Comparison of ENCODE assay signal across 10 cellular contexts in genomic region chrX:20374866-20375530, GRCh38.
DNase-seq lines count a peak whose midpoint lies in the region; ATAC-seq and TF ChIP-seq lines count a peak whose summit lies in the region.
"Had no signal": no experiment of that assay in that cellular context is flagged by ENCODE, and none has a peak within 500 bp of the region (broad histone marks: within the 10 kb centered on the region; RNA-seq: fewer than 3 reads in every experiment).

No MANE protein-coding gene starts in this region.

- ATAC-seq in HG02759 (IDR thresholded peaks at IDR 0.05; ENCODE audit: unreplicated experiment): no peak

- peaks cover 0 to 11% of the 10 kb centered on the region in 2 donors for H3K4me1 ChIP-seq in muscle layer of duodenum (ENCODE audit: control insufficient read depth in 1 of 2, insufficient read depth in 2 of 2, low read length in 2 of 2)

- H3K27ac Mint-ChIP-seq in activated naive CD8-positive, alpha-beta T cell treated with anti-CD3 and anti-CD28 coated beads for 36 hours: peak overlapping the region; percentile 65
- no peak overlapping the region for H3K27ac Mint-ChIP-seq in nephron progenitor cell

- no peak for TF ChIP-seq CTCF in nephron progenitor cell (IDR thresholded peaks at IDR 0.05)

- no peak overlapping the region for H3K4me3 ChIP-seq in muscle layer of duodenum (ENCODE audit: low read depth in 1 of 2, low read length in 2 of 2)

- no peaks in the 10 kb centered on the region for H3K9me3 Mint-ChIP-seq in activated naive CD8-positive, alpha-beta T cell treated with anti-CD3 and anti-CD28 coated beads for 36 hours
- peaks cover 51% of the 10 kb centered on the region for H3K9me3 Mint-ChIP-seq in nephron progenitor cell

- DNase-seq in ELR (ENCODE audit: low read depth): peak; percentile 23
- peak; percentile 89 for DNase-seq in MV-4-11 (lab: John Stamatoyannopoulos, UW)
- no peak for DNase-seq in activated naive CD8-positive, alpha-beta T cell treated with anti-CD3 and anti-CD28 coated beads for 36 hours
- no peak for DNase-seq in nephron progenitor cell
- no peak for DNase-seq in cortex of kidney (lab: John Stamatoyannopoulos, UW)
- DNase-seq in putamen (ENCODE audit: low spot score): no peak
- DNase-seq: NCI-H2171 treated with DMSO at 0.1 percent for 48 hours, WERI-Rb-1 had no signal

- H3K27me3 Mint-ChIP-seq in activated naive CD8-positive, alpha-beta T cell treated with anti-CD3 and anti-CD28 coated beads for 36 hours: no peaks in the 10 kb centered on the region
- H3K27me3 Mint-ChIP-seq in nephron progenitor cell (ENCODE audit: low read depth, poor library complexity): peaks cover 7% of the 10 kb centered on the region

- H3K27ac ChIP-seq in muscle layer of duodenum (ENCODE audit: low read length): peak overlapping the region; percentile 60
- H3K27ac ChIP-seq: WERI-Rb-1 had no signal

- H3K36me3 ChIP-seq in muscle layer of duodenum (ENCODE audit: control insufficient read depth in 1 of 2, insufficient read depth in 2 of 2, low read length in 2 of 2): no peaks in the 10 kb centered on the region
- H3K36me3 ChIP-seq: WERI-Rb-1 had no signal

- no peaks in the 10 kb centered on the region for H3K36me3 Mint-ChIP-seq in activated naive CD8-positive, alpha-beta T cell treated with anti-CD3 and anti-CD28 coated beads for 36 hours
- H3K36me3 Mint-ChIP-seq in nephron progenitor cell (ENCODE audit: low read depth): no peaks in the 10 kb centered on the region

- H3K9me3 ChIP-seq in muscle layer of duodenum (ENCODE audit: control insufficient read depth in 1 of 2, low read length in 2 of 2): no peaks in the 10 kb centered on the region

- no peak overlapping the region for H3K4me3 Mint-ChIP-seq in activated naive CD8-positive, alpha-beta T cell treated with anti-CD3 and anti-CD28 coated beads for 36 hours
- no peak overlapping the region for H3K4me3 Mint-ChIP-seq in nephron progenitor cell

- no peaks in the 10 kb centered on the region for H3K27me3 ChIP-seq in muscle layer of duodenum (ENCODE audit: low read depth, low read length)

- peaks cover 18% of the 10 kb centered on the region for H3K4me1 Mint-ChIP-seq in activated naive CD8-positive, alpha-beta T cell treated with anti-CD3 and anti-CD28 coated beads for 36 hours
- peaks cover 11% of the 10 kb centered on the region for H3K4me1 Mint-ChIP-seq in nephron progenitor cell

Comparison
In these comparisons a context has a peak if more than half of its experiments do, and no peak if none do; other contexts are left out.
1. DNase-seq: peak in ELR (single experiment) and MV-4-11 (single experiment); none in activated naive CD8-positive, alpha-beta T cell treated with anti-CD3 and anti-CD28 coated beads for 36 hours (single experiment), nephron progenitor cell (single experiment), cortex of kidney (single experiment) and putamen (single experiment).